Comparison of ENCODE assay signal across 27 cellular contexts in the genomic region with DNA sequence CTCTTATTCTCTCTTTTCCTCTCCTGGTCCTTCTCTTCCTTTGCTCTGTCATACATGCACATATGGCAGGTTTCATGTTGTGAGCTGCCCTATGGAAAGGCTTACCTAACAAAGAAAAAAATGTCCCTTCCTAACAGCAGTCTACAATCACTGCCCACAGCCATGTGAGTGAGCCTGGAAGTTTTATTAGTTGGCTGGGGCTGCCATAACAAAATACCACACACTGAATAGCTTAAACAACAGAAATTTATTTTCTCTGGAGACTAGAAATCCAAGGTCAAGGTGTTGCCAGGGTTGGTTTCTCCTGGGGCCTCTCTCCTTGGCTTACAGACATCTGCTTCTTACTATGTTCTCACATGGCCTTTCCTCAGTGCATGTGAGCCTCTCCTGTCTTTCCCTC.
"Had no signal": no experiment of that assay in that cellular context is flagged by ENCODE, and none has a peak within 500 bp of the region (broad histone marks: within the 10 kb centered on the region; RNA-seq: fewer than 3 reads in every experiment).

No MANE protein-coding gene starts in this region.

- H3K4me1 ChIP-seq: adrenal gland, colonic mucosa, neural progenitor cell had no signal

- H3K9me3 ChIP-seq: colonic mucosa had no signal

- H3K36me3 ChIP-seq: adrenal gland, cardiac muscle cell, colonic mucosa, neural progenitor cell, spleen, tibial nerve had no signal

- H3K4me3 ChIP-seq: adrenal gland, cardiac muscle cell, colonic mucosa, neural progenitor cell, spleen, tibial nerve had no signal

- H3K9ac ChIP-seq: neural progenitor cell had no signal

- H3K27me3 ChIP-seq: adrenal gland, cardiac muscle cell, colonic mucosa, neural progenitor cell, spleen, tibial nerve had no signal

- H3K27ac Mint-ChIP-seq: activated naive CD8-positive, alpha-beta T cell; brain; immature natural killer cell; memory B cell; natural killer cell; neural progenitor cell; T-helper 1 cell treated with Interleukin-12 subunit alpha and Interleukin-12 subunit beta and Interleukin-4 antibody, amounts not matched to agents 30 μg/mL and 1 μg/mL, for 36 hours had no signal

- DNase-seq: activated CD4-positive, alpha-beta T cell treated with anti-CD3 and anti-CD28 coated beads for 4 hours; activated CD4-positive, alpha-beta T cell treated with anti-CD3 and anti-CD28 coated beads, Interleukin-2, amount 50 U/mL, for 4 hours; activated CD8-positive, alpha-beta memory T cell treated with anti-CD3 and anti-CD28 coated beads for 24 hours; activated effector memory CD4-positive, alpha-beta T cell treated with Interleukin-2 at 50 U/mL for 16 hours; activated naive CD4-positive, alpha-beta T cell treated with Interleukin-2 at 50 U/mL for 16 hours; adrenal gland; aorta; cerebellar nuclear complex; colonic mucosa; effector CD8-positive, alpha-beta T cell; head of caudate nucleus; hypothalamus; immature natural killer cell; natural killer cell; occipital lobe; right cardiac atrium; spleen; stimulated activated naive CD4-positive, alpha-beta T cell treated with Interleukin-2 at 50 U/mL for 16 hours; T-helper 9 cell had no signal

- ATAC-seq: natural killer cell, right cardiac atrium had no signal

- H3K4me3 Mint-ChIP-seq: activated naive CD8-positive, alpha-beta T cell; brain; memory B cell; natural killer cell; neural progenitor cell; T-helper 1 cell treated with Interleukin-12 subunit alpha and Interleukin-12 subunit beta and Interleukin-4 antibody, amounts not matched to agents 30 μg/mL and 1 μg/mL, for 36 hours had no signal

- H3K4me2 ChIP-seq: neural progenitor cell had no signal

- H3K36me3 Mint-ChIP-seq: brain, memory B cell, neural progenitor cell had no signal

- H3K4me1 Mint-ChIP-seq: brain, neural progenitor cell had no signal

- H3K27me3 Mint-ChIP-seq: memory B cell had no signal

- H2AFZ ChIP-seq: neural progenitor cell had no signal

- H3K27ac ChIP-seq: adrenal gland, cardiac muscle cell, colonic mucosa, neural progenitor cell, spleen, tibial nerve, VCaP had no signal
